9 cellular contexts compared by ENCODE assay signal in genomic region chr1:44417351-44418021, GRCh38. TPM values are rescaled to one million over a fixed set of nuclear protein-coding genes. Genes with fewer than 3 reads are reported as not detected.
DNase-seq lines count a peak whose midpoint lies in the region; ATAC-seq lines count a peak whose summit lies in the region.
"Had no signal": no experiment of that assay in that cellular context is flagged by ENCODE, and none has a peak within 500 bp of the region (broad histone marks: within the 10 kb centered on the region; RNA-seq: fewer than 3 reads in every experiment).

No MANE protein-coding gene starts in this region.

- peaks cover 83% of the 10 kb centered on the region for H3K27me3 ChIP-seq in ectodermal cell (ENCODE audit: control insufficient read depth, insufficient read depth, low read length, poor library complexity, severe bottlenecking)
- H3K27me3 ChIP-seq in mononuclear cell (ENCODE audit: insufficient read depth, low read length) = peaks cover 73% of the 10 kb centered on the region

- peak; percentile 44 for DNase-seq in GDM1 (lab: John Stamatoyannopoulos, UW)
- DNase-seq in NCI-H446 treated with DMSO at 0.1 percent for 48 hours (lab: John Stamatoyannopoulos, UW) = peak; percentile 25

- H3K27ac ChIP-seq in ectodermal cell (ENCODE audit: insufficient read depth, low read depth, low read length, poor library complexity, severe bottlenecking) = peak overlapping the region; percentile 48
- H3K27ac ChIP-seq: thyroid gland had no signal

- H3K9me3 ChIP-seq in ectodermal cell (ENCODE audit: control insufficient read depth, low read length) (no peaks in the 10 kb centered on the region), mononuclear cell (ENCODE audit: low read depth, low read length) (no peaks in the 10 kb centered on the region)
- H3K9me3 ChIP-seq: thyroid gland had no signal

- 0% methylated on average over 65 of the region's 65 CpGs for WGBS in ectodermal cell, 2 experiments

- ATAC-seq in HG02642 (IDR thresholded peaks at IDR 0.05; ENCODE audit: poor library complexity, unreplicated experiment) (no peak), HG03378 (IDR thresholded peaks at IDR 0.05; ENCODE audit: unreplicated experiment) (no peak), HG02852 (IDR thresholded peaks at IDR 0.05; ENCODE audit: unreplicated experiment) (no peak), HG02885 (IDR thresholded peaks at IDR 0.05; ENCODE audit: poor library complexity, unreplicated experiment) (no peak)

- peak overlapping the region; percentile 37 for H3K4me3 ChIP-seq in ectodermal cell (ENCODE audit: insufficient read depth, low read depth, low read length)
- H3K4me3 ChIP-seq in mononuclear cell (ENCODE audit: low read length) = peak overlapping the region; percentile 15

- no peaks in the 10 kb centered on the region for H3K36me3 ChIP-seq in ectodermal cell (ENCODE audit: control insufficient read depth, insufficient read depth, low read length)
- H3K36me3 ChIP-seq: thyroid gland had no signal

- H3K4me1 ChIP-seq in ectodermal cell (ENCODE audit: control insufficient read depth, insufficient read depth, low read length) (peaks cover 27% of the 10 kb centered on the region), mononuclear cell (ENCODE audit: insufficient read depth, low read length) (peaks cover 17% of the 10 kb centered on the region)

RNA-seq across cellular contexts. Expression of gene RNF220, which starts 12.4 kb away (rescaled TPM):
- polyA plus RNA-seq in ectodermal cell (2013, experiment 1 of 4) = 112 TPM
- 93.8 TPM for polyA plus RNA-seq in ectodermal cell (2013, experiment 2 of 4)
- polyA plus RNA-seq in ectodermal cell (2013, experiment 3 of 4) = 83.3 TPM
- 88.2 TPM for polyA plus RNA-seq in ectodermal cell (2013, experiment 4 of 4)
- 61.4 TPM for total RNA-seq in mononuclear cell
